19 cellular contexts compared by ENCODE assay signal in genomic region chr4:16884673-16885460, GRCh38. TPM values are rescaled to one million over a fixed set of nuclear protein-coding genes. Genes with fewer than 3 reads are reported as not detected.
DNase-seq lines count a peak whose midpoint lies in the region; ATAC-seq, FAIRE-seq and TF ChIP-seq lines count a peak whose summit lies in the region.
"Had no signal": no experiment of that assay in that cellular context is flagged by ENCODE, and none has a peak within 500 bp of the region (broad histone marks: within the 10 kb centered on the region; RNA-seq: fewer than 3 reads in every experiment).

No MANE protein-coding gene starts in this region.

- H3K27ac ChIP-seq in AG04450 (ENCODE audit: low read depth, low read length) (no peak overlapping the region), HepG2 (ENCODE audit: extremely low read length, insufficient read depth, low read length) (no peak overlapping the region)
- H3K27ac ChIP-seq: body of pancreas had no signal

- POLR2A ChIA-PET in AG04450 (lab: Yijun Ruan, JAX) = no interaction called here
- POLR2A ChIA-PET in WTC11 (lab: Charles Lee) = interaction anchor here (0.5 kb wide), 1 partner anchor 227 kb away, joined by 3 read pairs; no protein-coding TSS in a partner anchor
- POLR2A ChIA-PET in HepG2 (lab: Yijun Ruan, JAX) = no interaction called here

- no peak overlapping the region for H3K9ac ChIP-seq in HepG2 (ENCODE audit: insufficient read depth, low read depth, low read length)

- no peak overlapping the region for H3K4me2 ChIP-seq in HepG2 (ENCODE audit: low read depth, low read length)

- 0 out of 2 replicates have a peak overlapping the region, but pooled peaks have one; percentile 33 for H3K27ac Mint-ChIP-seq in WTC11
- H3K27ac Mint-ChIP-seq: activated naive CD4-positive, alpha-beta T cell treated with anti-CD3 and anti-CD28 coated beads, Interleukin-2, amount 50 U/mL, for 24 hours had no signal

- ATAC-seq in WTC11 = peak; percentile 71
- peak; percentile 74 for ATAC-seq in HepG2
- ATAC-seq in HG03159 (IDR thresholded peaks at IDR 0.05; ENCODE audit: unreplicated experiment) = no peak
- ATAC-seq: body of pancreas, left ventricle myocardium superior had no signal

- H3K79me2 ChIP-seq in HepG2 (ENCODE audit: insufficient read depth, low read length) = no peaks in the 10 kb centered on the region

- no peak for DNase-seq in AG04450 (ENCODE audit: low read depth, low spot score)
- DNase-seq in HFF-Myc (ENCODE audit: extremely low read depth, low read depth) = no peak
- no peak for DNase-seq in WTC11 (ENCODE audit: low spot score)
- peak; percentile 15 for DNase-seq in HepG2 (ENCODE audit: low spot score)
- no peak for DNase-seq in HuH-7.5 (ENCODE audit: low spot score)
- no peak for DNase-seq in AML-193 (lab: John Stamatoyannopoulos, UW)
- no peak for DNase-seq in epidermal melanocyte (ENCODE audit: insufficient read length, low spot score)
- DNase-seq: activated CD4-positive, alpha-beta T cell treated with anti-CD3 and anti-CD28 coated beads, Interleukin-2, amount 50 U/mL, for 4 hours; activated T-cell treated with anti-CD3 and anti-CD28 coated beads, Interleukin-2, amount 50 U/mL, for 1 hour; body of pancreas; cortex of kidney; left ventricle myocardium superior; NCI-H226; T-helper 1 cell had no signal

- no peak for FAIRE-seq in HepG2 (lab: Jason Lieb, UNC)
- FAIRE-seq: D721Med, GM12891, urothelium cell line had no signal

- H3K4me3 ChIP-seq in AG04450 (ENCODE audit: low read depth, low read length) (no peak overlapping the region), HFF-Myc (replicated peaks; ENCODE audit: low read depth, low read length) (no peak overlapping the region), HepG2 (replicated peaks in 1 of 3; ENCODE audit: insufficient read depth in 1 of 3, low read depth in 2 of 3, low read length in 3 of 3) (no peak overlapping the region)
- H3K4me3 ChIP-seq: body of pancreas had no signal

- intact Hi-C loops in HepG2 (cut with micrococcal nuclease; ENCODE audit: unreplicated experiment) = loop anchor here (1.0 kb wide), 1 partner anchor 90 kb away; no protein-coding TSS in a partner anchor

- H3K36me3 Mint-ChIP-seq in WTC11 = peaks cover 74% of the 10 kb centered on the region

- in situ Hi-C loops in HepG2 (cut with HindIII; ENCODE audit: extremely low pct_ligation_motif_present, low pct_unique_long_range_greater_than_20kb) = no loop called here

- WGBS in HepG2 (ENCODE audit: low lambda C conversion rate) = 32% methylated on average over 8 of the region's 8 CpGs

- TF ChIP-seq RAD21 in HepG2 (CRISPR knock-in tag; IDR thresholded peaks at IDR 0.05) = no peak

- no peaks in the 10 kb centered on the region for H3K4me1 ChIP-seq in HepG2 (ENCODE audit: insufficient read depth, low read length)
- H3K4me1 ChIP-seq: body of pancreas had no signal

- H3K27me3 ChIP-seq in AG04450 (ENCODE audit: control insufficient read depth, insufficient read depth, low read length) = no peaks in the 10 kb centered on the region
- peaks cover 0 to 10% of the 10 kb centered on the region in 2 experiments; a peak in 2 of 5 replicates for H3K27me3 ChIP-seq in HepG2 (ENCODE audit: control insufficient read depth in 1 of 2, insufficient read depth in 2 of 2, low read length in 2 of 2)
- H3K27me3 ChIP-seq: body of pancreas had no signal

- no TSS peak for BruUV-seq in HepG2 (replicated peaks; lab: Mats Ljungman, UMichigan)

- H3K36me3 ChIP-seq in HepG2 (replicated peaks in 1 of 2; ENCODE audit: control insufficient read depth in 1 of 2, insufficient read depth in 2 of 2, low read length in 2 of 2) = no peaks in the 10 kb centered on the region

- peaks cover 8% of the 10 kb centered on the region for H3K9me3 Mint-ChIP-seq in WTC11
- H3K9me3 Mint-ChIP-seq: activated naive CD4-positive, alpha-beta T cell treated with anti-CD3 and anti-CD28 coated beads, Interleukin-2, amount 50 U/mL, for 24 hours had no signal

- H3K4me1 Mint-ChIP-seq in WTC11 = peaks cover 56% of the 10 kb centered on the region

- no peak overlapping the region for H2AFZ ChIP-seq in HepG2 (ENCODE audit: low read length)

- no peak for TF ChIP-seq POLR2A in HepG2 (IDR thresholded peaks at IDR 0.05; ENCODE audit: insufficient read depth in 1 of 2, low read depth in 2 of 2, low read length in 2 of 2)

- H3K27me3 Mint-ChIP-seq in WTC11 (ENCODE audit: low read depth) = no peaks in the 10 kb centered on the region

- TF ChIP-seq EP300 in HepG2 (IDR thresholded peaks at IDR 0.05; ENCODE audit: low read depth in 2 of 2, low read length in 2 of 2) = no peak
- no peak for TF ChIP-seq EP300 in HepG2 (CRISPR knock-in tag; IDR thresholded peaks at IDR 0.05; ENCODE audit: borderline replicate concordance)

- peak; percentile 35; the same call in 1 of the 2 replicates for TF ChIP-seq CTCF in AG04450 (IDR thresholded peaks at IDR 0.05; ENCODE audit: low read depth, low read length)
- peak; percentile 9 for TF ChIP-seq CTCF in HFF-Myc (IDR thresholded peaks at IDR 0.05; ENCODE audit: low read depth, low read length, missing control alignments)
- peak; percentile 32; the same call in 1 of the 2 replicates for TF ChIP-seq CTCF in WTC11 (IDR thresholded peaks at IDR 0.05)
- TF ChIP-seq CTCF in HepG2 (CRISPR knock-in tag; IDR thresholded peaks at IDR 0.05) = no peak

- H3K9me3 ChIP-seq in AG04450 (ENCODE audit: control insufficient read depth, insufficient read depth, low read length) = no peaks in the 10 kb centered on the region
- no peaks in the 10 kb centered on the region for H3K9me3 ChIP-seq in HepG2 (ENCODE audit: low read length)
- H3K9me3 ChIP-seq: body of pancreas had no signal

- H4K20me1 ChIP-seq in HepG2 (ENCODE audit: insufficient read depth, low read length) = no peaks in the 10 kb centered on the region

- CTCF ChIA-PET in AG04450 (lab: Charles Lee) (interaction anchor here (0.6 kb wide), 1 partner anchor 392 kb away, joined by 4 read pairs; no protein-coding TSS in a partner anchor), WTC11 (lab: Charles Lee) (interaction anchor here (0.6 to 1.4 kb wide), 4 partner anchors 29 to 447 kb away, joined by 3 to 6 read pairs (median 4); no protein-coding TSS in a partner anchor), HepG2 (lab: Yijun Ruan, JAX; ENCODE audit: low intra/inter-chr PET ratio, low total read pairs) (interaction anchor here (1.3 kb wide), 1 partner anchor 90 kb away, joined by 4 read pairs; no protein-coding TSS in a partner anchor)

- no peak overlapping the region for H3K4me3 Mint-ChIP-seq in WTC11
- H3K4me3 Mint-ChIP-seq: activated naive CD4-positive, alpha-beta T cell treated with anti-CD3 and anti-CD28 coated beads, Interleukin-2, amount 50 U/mL, for 24 hours had no signal

TF ChIP-seq in WTC11, 78 proteins besides CTCF, POLR2A, EP300 and RAD21 (continues in another document):
- TF ChIP-seq ATF2 (CRISPR knock-in tag; IDR thresholded peaks at IDR 0.05; ENCODE audit: borderline replicate concordance, low read depth) = no peak

TF ChIP-seq in HepG2, 621 proteins besides CTCF, POLR2A, EP300 and RAD21 (continues in another document):
- TF ChIP-seq ZNF576 (CRISPR knock-in tag; IDR thresholded peaks at IDR 0.05) = no peak
- TF ChIP-seq ZNF282 (IDR thresholded peaks at IDR 0.05; ENCODE audit: partially characterized antibody) = no peak
- no peak for TF ChIP-seq FIP1L1 (IDR thresholded peaks at IDR 0.05; ENCODE audit: borderline replicate concordance, insufficient read depth, low read depth, low read length)
- TF ChIP-seq ATF5 (CRISPR knock-in tag; IDR thresholded peaks at IDR 0.05; ENCODE audit: low read depth) = no peak
- TF ChIP-seq ARNTL (CRISPR knock-in tag; IDR thresholded peaks at IDR 0.05) = no peak

RNA-seq across cellular contexts. Expression of gene LDB2, which starts 13.6 kb away (rescaled TPM):
- polyA plus RNA-seq in AG04450 (2011; rRNA removed) = 180 and 202 TPM in 2 replicates
- 516 and 556 TPM in 2 replicates for polyA minus RNA-seq in AG04450 (2011; rRNA and poly(A)+ RNA removed)
- 62.4 to 67.4 TPM (median 67.3 TPM) in 3 replicates for total RNA-seq in WTC11 (2021)
- total RNA-seq in HepG2 (2016; rRNA removed; fragmentation: Illumina TruSeq; extraction: Trizol) = not detected in 2 replicates
- total RNA-seq in HepG2 (2016; cell fraction: cytosol; rRNA removed; fragmentation: Illumina TruSeq; extraction: Trizol; ENCODE audit: low read depth) = not detected in 2 replicates
- total RNA-seq in HepG2 (2016; cell fraction: insoluble cytoplasmic fraction; rRNA removed; fragmentation: Illumina TruSeq; extraction: Trizol) = not detected in 2 replicates
- not detected in 2 replicates for total RNA-seq in HepG2 (2016; cell fraction: membrane; rRNA removed; fragmentation: Illumina TruSeq; extraction: Trizol)
- not detected in 2 replicates for total RNA-seq in HepG2 (2016; cell fraction: nucleus; rRNA removed; fragmentation: Illumina TruSeq; extraction: Trizol)
- not detected in 2 replicates for polyA plus RNA-seq in HepG2 (2011; rRNA removed)
- polyA plus RNA-seq in HepG2 (2011; cell fraction: cytosol; rRNA removed) = not detected in 2 replicates
- not detected in 2 replicates for polyA plus RNA-seq in HepG2 (2011; cell fraction: nucleus; rRNA removed)
- not detected in 2 replicates for polyA plus RNA-seq in HepG2 (2012)
- polyA plus RNA-seq in HepG2 (2016; cell fraction: cytosol; fragmentation: Illumina TruSeq; extraction: Trizol; ENCODE audit: low read depth) = not detected in 2 replicates
- not detected in 2 replicates for polyA plus RNA-seq in HepG2 (2016; cell fraction: insoluble cytoplasmic fraction; fragmentation: Illumina TruSeq; extraction: Trizol; ENCODE audit: low read depth)
- not detected in 2 replicates for polyA plus RNA-seq in HepG2 (2016; cell fraction: membrane; fragmentation: Illumina TruSeq; extraction: Trizol; ENCODE audit: low read depth)
- polyA plus RNA-seq in HepG2 (2016; cell fraction: nucleus; fragmentation: Illumina TruSeq; extraction: Trizol; ENCODE audit: insufficient read depth, low read depth) = not detected in 2 replicates
- not detected in 2 replicates for polyA minus RNA-seq in HepG2 (2011; rRNA and poly(A)+ RNA removed; ENCODE audit: low replicate concordance)
- not detected in 2 replicates for polyA minus RNA-seq in HepG2 (2011; cell fraction: cytosol; rRNA and poly(A)+ RNA removed)
- polyA minus RNA-seq in HepG2 (2011; cell fraction: nucleus; rRNA and poly(A)+ RNA removed) = not detected in 2 replicates

Comparison
In these comparisons a context has a peak if more than half of its experiments do, and no peak if none do; other contexts are left out.
1. RNA of gene LDB2, which starts 13.6 kb away (total RNA-seq): 62.4 to 67.4 TPM in WTC11; not detected in HepG2; every median in the first group is over 10 times any median in the second.